ENCODE assay signal across 31 cellular contexts in genomic region chr3:138987181-138987580, GRCh38. TPM values are rescaled to one million over a fixed set of nuclear protein-coding genes. Genes with fewer than 3 reads are reported as not detected.
"Had no signal": no experiment of that assay in that cellular context is flagged by ENCODE, and none has a peak within 500 bp of the region (broad histone marks: within the 10 kb centered on the region; RNA-seq: fewer than 3 reads in every experiment).

No MANE protein-coding gene starts in this region.

- DNase-seq: activated B cell treated with CpG ODN at 0.5 μM for 24 hours; activated CD4-positive, alpha-beta memory T cell treated with anti-CD3 and anti-CD28 coated beads for 36 hours; activated CD4-positive, alpha-beta T cell treated with anti-CD3 and anti-CD28 coated beads for 4 hours; activated CD4-positive, alpha-beta T cell treated with anti-CD3 and anti-CD28 coated beads, Interleukin-2, amount 10 ng/mL, durations not matched to agents 24 days and 14 days; activated CD4-positive, alpha-beta T cell treated with anti-CD3 and anti-CD28 coated beads, Interleukin-2, amount 50 U/mL, for 1 hour; activated CD4-positive, alpha-beta T cell treated with anti-CD3 and anti-CD28 coated beads, Interleukin-2, amount 50 U/mL, for 4 hours; activated CD4-positive, CD25-positive, alpha-beta regulatory T cell treated with anti-CD3 and anti-CD28 coated beads, Interleukin-2, amount 50 U/mL, for 72 hours; activated CD8-positive, alpha-beta memory T cell treated with anti-CD3 and anti-CD28 coated beads, Interleukin-2, amount 50 U/mL, for 48 hours; activated CD8-positive, alpha-beta T cell treated with anti-CD3 and anti-CD28 coated beads for 36 hours; activated effector memory CD4-positive, alpha-beta T cell treated with Interleukin-2 at 50 U/mL for 16 hours; activated gamma-delta T cell; activated naive CD4-positive, alpha-beta T cell treated with anti-CD3 and anti-CD28 coated beads, Interleukin-2, amount 10 ng/mL, durations not matched to agents 7 days and 5 days; activated naive CD4-positive, alpha-beta T cell treated with Interleukin-2 at 50 U/mL for 16 hours; activated naive CD8-positive, alpha-beta T cell treated with anti-CD3 and anti-CD28 coated beads, Interleukin-2, amount 10 ng/mL, durations not matched to agents 7 days and 5 days; activated naive CD8-positive, alpha-beta T cell treated with anti-CD3 and anti-CD28 coated beads, Interleukin-2, amount 50 U/mL, for 24 hours; activated T-cell treated with anti-CD3 and anti-CD28 coated beads, Interleukin-2, amount 50 U/mL, for 24 hours; activated T-cell treated with anti-CD3 and anti-CD28 coated beads, Interleukin-2, amount 50 U/mL, for 48 hours; amygdala; anterior cingulate cortex; caudate nucleus; cerebellar nuclear complex; T-helper 2 cell; T-helper 9 cell had no signal

- H3K4me1 ChIP-seq: ascending aorta had no signal

- H3K4me3 ChIP-seq: ascending aorta, cardiac muscle cell had no signal

- H3K27ac ChIP-seq: ascending aorta, cardiac muscle cell, VCaP had no signal

- H3K27me3 ChIP-seq: ascending aorta had no signal

- ATAC-seq: activated CD8-positive, alpha-beta T cell treated with anti-CD3 and anti-CD28 coated beads for 36 hours; activated naive CD8-positive, alpha-beta T cell treated with anti-CD3 and anti-CD28 coated beads, Interleukin-2, amount 50 U/mL, for 24 hours had no signal

- H3K36me3 ChIP-seq: ascending aorta, cardiac muscle cell had no signal

- H3K9me3 ChIP-seq: ascending aorta had no signal

RNA-seq across cellular contexts. Expression of gene PRR23A, which starts 18.9 kb away (rescaled TPM):
- total RNA-seq: activated B cell treated with CpG ODN at 0.5 μM for 24 hours; activated CD4-positive, alpha-beta memory T cell treated with anti-CD3 and anti-CD28 coated beads for 36 hours; activated CD4-positive, alpha-beta T cell treated with anti-CD3 and anti-CD28 coated beads, Interleukin-2, amount 10 ng/mL, durations not matched to agents 24 days and 14 days; activated CD8-positive, alpha-beta memory T cell treated with anti-CD3 and anti-CD28 coated beads for 36 hours; activated CD8-positive, alpha-beta T cell treated with anti-CD3 and anti-CD28 coated beads for 36 hours; activated naive CD8-positive, alpha-beta T cell treated with anti-CD3 and anti-CD28 coated beads, Interleukin-2, amount 10 ng/mL, durations not matched to agents 7 days and 5 days; activated T-helper 2 cell treated with anti-CD3 and anti-CD28 coated beads, Interferon-gamma antibody, Interleukin-2, Interleukin-4, amounts not matched to agents 10 μg/mL and 5 μg/mL and 100 μg/mL, durations not matched to agents 14 hours and 24 hours and 36 hours; ascending aorta; bronchial epithelial cell; cardiac muscle cell; chondrocyte had no signal
- polyA plus RNA-seq: adipose tissue, cardiac muscle cell had no signal

RNA-seq across cellular contexts. Expression of gene PRR23B, which starts 33.5 kb away (rescaled TPM):
- total RNA-seq: activated B cell treated with CpG ODN at 0.5 μM for 24 hours; activated CD4-positive, alpha-beta memory T cell treated with anti-CD3 and anti-CD28 coated beads for 36 hours; activated CD4-positive, alpha-beta T cell treated with anti-CD3 and anti-CD28 coated beads, Interleukin-2, amount 10 ng/mL, durations not matched to agents 24 days and 14 days; activated CD8-positive, alpha-beta memory T cell treated with anti-CD3 and anti-CD28 coated beads for 36 hours; activated CD8-positive, alpha-beta T cell treated with anti-CD3 and anti-CD28 coated beads for 36 hours; activated naive CD8-positive, alpha-beta T cell treated with anti-CD3 and anti-CD28 coated beads, Interleukin-2, amount 10 ng/mL, durations not matched to agents 7 days and 5 days; activated T-helper 2 cell treated with anti-CD3 and anti-CD28 coated beads, Interferon-gamma antibody, Interleukin-2, Interleukin-4, amounts not matched to agents 10 μg/mL and 5 μg/mL and 100 μg/mL, durations not matched to agents 14 hours and 24 hours and 36 hours; ascending aorta; bronchial epithelial cell; cardiac muscle cell; chondrocyte had no signal
- polyA plus RNA-seq: adipose tissue, cardiac muscle cell had no signal

RNA-seq across cellular contexts. Expression of gene FOXL2NB, which starts 40.2 kb away (rescaled TPM):
- total RNA-seq: activated B cell treated with CpG ODN at 0.5 μM for 24 hours; activated CD4-positive, alpha-beta memory T cell treated with anti-CD3 and anti-CD28 coated beads for 36 hours; activated CD4-positive, alpha-beta T cell treated with anti-CD3 and anti-CD28 coated beads, Interleukin-2, amount 10 ng/mL, durations not matched to agents 24 days and 14 days; activated CD8-positive, alpha-beta memory T cell treated with anti-CD3 and anti-CD28 coated beads for 36 hours; activated CD8-positive, alpha-beta T cell treated with anti-CD3 and anti-CD28 coated beads for 36 hours; activated naive CD8-positive, alpha-beta T cell treated with anti-CD3 and anti-CD28 coated beads, Interleukin-2, amount 10 ng/mL, durations not matched to agents 7 days and 5 days; activated T-helper 2 cell treated with anti-CD3 and anti-CD28 coated beads, Interferon-gamma antibody, Interleukin-2, Interleukin-4, amounts not matched to agents 10 μg/mL and 5 μg/mL and 100 μg/mL, durations not matched to agents 14 hours and 24 hours and 36 hours; ascending aorta; cardiac muscle cell had no signal
- polyA plus RNA-seq: cardiac muscle cell had no signal

RNA-seq across cellular contexts. Expression of gene FOXL2, which starts 40.2 kb away (rescaled TPM):
- total RNA-seq: activated B cell treated with CpG ODN at 0.5 μM for 24 hours; activated CD4-positive, alpha-beta memory T cell treated with anti-CD3 and anti-CD28 coated beads for 36 hours; activated CD4-positive, alpha-beta T cell treated with anti-CD3 and anti-CD28 coated beads, Interleukin-2, amount 10 ng/mL, durations not matched to agents 24 days and 14 days; activated CD8-positive, alpha-beta T cell treated with anti-CD3 and anti-CD28 coated beads for 36 hours; activated naive CD8-positive, alpha-beta T cell treated with anti-CD3 and anti-CD28 coated beads, Interleukin-2, amount 10 ng/mL, durations not matched to agents 7 days and 5 days; activated T-helper 2 cell treated with anti-CD3 and anti-CD28 coated beads, Interferon-gamma antibody, Interleukin-2, Interleukin-4, amounts not matched to agents 10 μg/mL and 5 μg/mL and 100 μg/mL, durations not matched to agents 14 hours and 24 hours and 36 hours; ascending aorta; cardiac muscle cell had no signal
- polyA plus RNA-seq: cardiac muscle cell had no signal

RNA-seq across cellular contexts. Expression of gene PRR23C, which starts 57.5 kb away (rescaled TPM):
- total RNA-seq: activated B cell treated with CpG ODN at 0.5 μM for 24 hours; activated CD4-positive, alpha-beta memory T cell treated with anti-CD3 and anti-CD28 coated beads for 36 hours; activated CD4-positive, alpha-beta T cell treated with anti-CD3 and anti-CD28 coated beads, Interleukin-2, amount 10 ng/mL, durations not matched to agents 24 days and 14 days; activated CD8-positive, alpha-beta memory T cell treated with anti-CD3 and anti-CD28 coated beads for 36 hours; activated CD8-positive, alpha-beta T cell treated with anti-CD3 and anti-CD28 coated beads for 36 hours; activated naive CD8-positive, alpha-beta T cell treated with anti-CD3 and anti-CD28 coated beads, Interleukin-2, amount 10 ng/mL, durations not matched to agents 7 days and 5 days; activated T-helper 2 cell treated with anti-CD3 and anti-CD28 coated beads, Interferon-gamma antibody, Interleukin-2, Interleukin-4, amounts not matched to agents 10 μg/mL and 5 μg/mL and 100 μg/mL, durations not matched to agents 14 hours and 24 hours and 36 hours; ascending aorta; bronchial epithelial cell; cardiac muscle cell; chondrocyte had no signal
- polyA plus RNA-seq: adipose tissue, cardiac muscle cell had no signal
